8 cellular contexts compared by ENCODE assay signal in the genomic region with DNA sequence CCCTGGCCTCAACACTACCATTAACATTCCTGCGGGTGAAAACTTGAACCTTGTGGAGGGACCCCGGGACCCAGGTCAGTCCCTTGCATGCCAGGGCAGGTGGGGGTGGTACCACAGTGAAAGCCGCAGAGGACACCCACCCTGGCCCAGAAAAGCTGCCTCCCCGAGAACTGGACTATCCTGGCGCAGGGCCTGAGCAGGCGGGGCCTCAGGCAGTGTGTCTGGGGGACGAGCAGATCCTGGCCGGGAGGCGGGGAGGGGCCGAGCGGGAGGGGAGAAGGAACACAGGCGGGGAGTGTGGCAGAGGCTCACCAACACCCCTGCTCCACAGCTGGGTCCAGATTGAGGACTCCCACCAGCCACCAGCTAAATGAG. TPM values are rescaled to one million over a fixed set of nuclear protein-coding genes. Genes with fewer than 3 reads are reported as not detected.
DNase-seq lines count a peak whose midpoint lies in the region; ATAC-seq, FAIRE-seq and TF ChIP-seq lines count a peak whose summit lies in the region.

No MANE protein-coding gene starts in this region.

- peak overlapping the region; percentile 97 to 99 for H3K27ac ChIP-seq in A549
- no peak overlapping the region for H3K27ac ChIP-seq in Karpas-422 (ENCODE audit: low read length)
- H3K27ac ChIP-seq in epithelial cell of prostate = peak overlapping the region; percentile 100
- no peak overlapping the region for H3K27ac ChIP-seq in mesendoderm (ENCODE audit: low read depth, low read length)

- FAIRE-seq in A549 (lab: Jason Lieb, UNC) = no peak

- TF ChIP-seq POLR2A in A549 (IDR thresholded peaks at IDR 0.05; ENCODE audit: low read length) = no peak; the same call in 1 of the 2 replicates

- peak overlapping the region; percentile 67 for H3K4me3 ChIP-seq in A549
- peak overlapping the region; percentile 51 for H3K4me3 ChIP-seq in Karpas-422 (ENCODE audit: low read length)
- no peak overlapping the region for H3K4me3 ChIP-seq in mesendoderm (ENCODE audit: low read length)

- POLR2A ChIA-PET in A549 (lab: Yijun Ruan, JAX) = interaction anchor here (1.3 kb wide), 1 partner anchor 53 kb away, joined by 5 read pairs; the partner anchor contains the start of gene CDCA4

- peaks cover 62% of the 10 kb centered on the region for H3K4me1 ChIP-seq in A549
- H3K4me1 ChIP-seq in Karpas-422 (ENCODE audit: low read length) = peaks cover 25% of the 10 kb centered on the region
- no peaks in the 10 kb centered on the region for H3K4me1 ChIP-seq in mesendoderm (ENCODE audit: control insufficient read depth, low read depth, low read length)

- H4K20me1 ChIP-seq in Karpas-422 (ENCODE audit: insufficient read depth, low read depth, low read length) = no peaks in the 10 kb centered on the region; the same call in 1 of the 2 replicates

- no peaks in the 10 kb centered on the region for H3K9me3 ChIP-seq in A549
- no peaks in the 10 kb centered on the region for H3K9me3 ChIP-seq in Karpas-422 (ENCODE audit: low read length)

- no peak overlapping the region for H4K5ac ChIP-seq in mesendoderm (ENCODE audit: low read length)

- no peak overlapping the region for H3K4ac ChIP-seq in mesendoderm (ENCODE audit: low read depth, low read length)

- no peaks in the 10 kb centered on the region for H3K9me2 ChIP-seq in Karpas-422 (replicated peaks; ENCODE audit: insufficient read depth, low read length)

- no peak overlapping the region for H2BK15ac ChIP-seq in mesendoderm (replicated peaks; ENCODE audit: low read depth)

- peak overlapping the region; percentile 1; the same call in 1 of the 2 replicates for H2AFZ ChIP-seq in Karpas-422 (ENCODE audit: low read length)

- peak overlapping the region; percentile 97 for H3K4me2 ChIP-seq in A549
- peak overlapping the region; percentile 71 for H3K4me2 ChIP-seq in Karpas-422 (ENCODE audit: low read depth, low read length, poor library complexity, severe bottlenecking)
- peak overlapping the region; percentile 72 for H3K4me2 ChIP-seq in mesendoderm (ENCODE audit: low read length)

- no peaks in the 10 kb centered on the region for H3K79me1 ChIP-seq in mesendoderm (ENCODE audit: low read length)

- H3K79me2 ChIP-seq in Karpas-422 (ENCODE audit: low read length) (no peaks in the 10 kb centered on the region), mesendoderm (ENCODE audit: control insufficient read depth, insufficient read depth, low read length) (no peaks in the 10 kb centered on the region)

- no peak overlapping the region for H2BK5ac ChIP-seq in mesendoderm (ENCODE audit: low read length)

- DNase-seq in A549 (ENCODE audit: low read depth in 1 of 2, low spot score in 1 of 2) (peak; percentile 47 to 64), Karpas-422 (no peak), epithelial cell of prostate (ENCODE audit: low read depth, low spot score) (no peak), mesendoderm (peak; percentile 56), DMS114 treated with DMSO at 0.1 percent for 48 hours (lab: John Stamatoyannopoulos, UW; ENCODE audit: unreplicated experiment) (no peak)
- no peak for DNase-seq in activated CD4-positive, alpha-beta T cell treated with anti-CD3 and anti-CD28 coated beads, Interleukin-2, amount 50 U/mL, for 1 hour

- H3K27me3 ChIP-seq in Karpas-422 (ENCODE audit: low read length) (no peaks in the 10 kb centered on the region), mesendoderm (ENCODE audit: insufficient read depth, low read length, poor library complexity) (no peaks in the 10 kb centered on the region)

- TF ChIP-seq EP300 in A549 (IDR thresholded peaks at IDR 0.05) = no peak

- peak overlapping the region; percentile 19 for H3K18ac ChIP-seq in mesendoderm (ENCODE audit: low read length)

- H2AK5ac ChIP-seq in mesendoderm (ENCODE audit: low read length) = no peak overlapping the region

- CTCF ChIA-PET in A549 (lab: Yijun Ruan, JAX) = interaction anchor here (1.1 to 8.7 kb wide), 6 partner anchors 10 to 119 kb away, joined by 3 to 86 read pairs (median 6); no protein-coding TSS in a partner anchor

- H3K36me3 ChIP-seq in Karpas-422 (ENCODE audit: insufficient read depth, low read length) = no peaks in the 10 kb centered on the region
- no peaks in the 10 kb centered on the region for H3K36me3 ChIP-seq in mesendoderm (ENCODE audit: control insufficient read depth, insufficient read depth, low read length)

- ATAC-seq in A549 (peak in 1 of 2 experiments; percentile 33; a peak in 3 of 6 replicates), GM18870 (IDR thresholded peaks at IDR 0.05; ENCODE audit: unreplicated experiment) (no peak), GM19023 (IDR thresholded peaks at IDR 0.05; ENCODE audit: unreplicated experiment) (no peak)

- H3K56ac ChIP-seq in mesendoderm (ENCODE audit: low read length) = peak overlapping the region; percentile 90

- WGBS in A549 (ENCODE audit: missing lambda C conversion rate) = 21% methylated on average over 5 of the region's 12 CpGs
- WGBS in mesendoderm (ENCODE audit: extremely low coverage, insufficient coverage, low lambda C conversion rate) = no CpG with 5 or more reads among the region's 12 CpGs

- no peak for TF ChIP-seq RAD21 in A549 (conservative IDR thresholded peaks at IDR 0.05 in 1 of 2, IDR thresholded peaks at IDR 0.05 in 1 of 2)

- H3K9ac ChIP-seq in Karpas-422 (ENCODE audit: low read length) (peak overlapping the region; percentile 49), mesendoderm (ENCODE audit: low read length) (peak overlapping the region; percentile 43)

- no peak for TF ChIP-seq CTCF in A549 (IDR thresholded peaks at IDR 0.05)

- no peak overlapping the region for H3K23ac ChIP-seq in mesendoderm (ENCODE audit: low read length)

- H2BK120ac ChIP-seq in mesendoderm (ENCODE audit: low read depth, low read length) = no peak overlapping the region

- no peak overlapping the region for H4K8ac ChIP-seq in mesendoderm (ENCODE audit: low read depth, low read length)

TF ChIP-seq in A549, 52 proteins besides CTCF, POLR2A, EP300 and RAD21:
- TF ChIP-seq GATA3 (IDR thresholded peaks at IDR 0.05; ENCODE audit: borderline replicate concordance) (no peak), KDM1A (IDR thresholded peaks at IDR 0.05; ENCODE audit: low read depth) (no peak), CEBPB (IDR thresholded peaks at IDR 0.05) (no peak), PHF8 (IDR thresholded peaks at IDR 0.05; ENCODE audit: borderline replicate concordance, low read depth) (no peak)
- TF ChIP-seq, protein P1, sequence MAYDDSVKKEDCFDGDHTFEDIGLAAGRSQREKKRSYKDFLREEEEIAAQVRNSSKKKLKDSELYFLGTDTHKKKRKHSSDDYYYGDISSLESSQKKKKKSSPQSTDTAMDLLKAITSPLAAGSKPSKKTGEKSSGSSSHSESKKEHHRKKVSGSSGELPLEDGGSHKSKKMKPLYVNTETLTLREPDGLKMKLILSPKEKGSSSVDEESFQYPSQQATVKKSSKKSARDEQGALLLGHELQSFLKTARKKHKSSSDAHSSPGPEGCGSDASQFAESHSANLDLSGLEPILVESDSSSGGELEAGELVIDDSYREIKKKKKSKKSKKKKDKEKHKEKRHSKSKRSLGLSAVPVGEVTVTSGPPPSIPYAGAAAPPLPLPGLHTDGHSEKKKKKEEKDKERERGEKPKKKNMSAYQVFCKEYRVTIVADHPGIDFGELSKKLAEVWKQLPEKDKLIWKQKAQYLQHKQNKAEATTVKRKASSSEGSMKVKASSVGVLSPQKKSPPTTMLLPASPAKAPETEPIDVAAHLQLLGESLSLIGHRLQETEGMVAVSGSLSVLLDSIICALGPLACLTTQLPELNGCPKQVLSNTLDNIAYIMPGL (CRISPR knock-in tag; IDR thresholded peaks at IDR 0.05; ENCODE audit: borderline replicate concordance) = no peak

RNA-seq across cellular contexts. Expression of gene AHNAK2, which starts 10.0 kb away (rescaled TPM):
- 43.7 and 56.7 TPM in 2 replicates for polyA plus RNA-seq in A549 (2011; rRNA removed)
- 9.8 and 11.7 TPM in 2 replicates for polyA plus RNA-seq in A549 (2012; cell fraction: cytosol; rRNA removed)
- polyA plus RNA-seq in A549 (2012; cell fraction: nucleus; rRNA removed) = 65.0 and 74.3 TPM in 2 replicates
- 34.4 to 46.5 TPM (median 43.3 TPM) in 3 replicates for polyA plus RNA-seq in A549 (2017; fragmentation: RNase III; extraction: RNeasy Plus Mini Kit Qiagen cat#74134 plus additional on column Dnase treatment)
- polyA minus RNA-seq in A549 (2011; rRNA and poly(A)+ RNA removed) = 212 and 231 TPM in 2 replicates
- under 0.01 TPM in 1 of 2 replicates, not detected in the other for total RNA-seq in Karpas-422 (2014; rRNA removed; shearing (Covaris generic); ENCODE audit: low replicate concordance)
- polyA plus RNA-seq in mesendoderm (2013, experiment 1 of 2) = 0.17 TPM
- polyA plus RNA-seq in mesendoderm (2013, experiment 2 of 2) = 0.21 TPM

RNA-seq across cellular contexts. Expression of gene CLBA1, which starts 17.4 kb away (rescaled TPM):
- polyA plus RNA-seq in A549 (2011; rRNA removed) (11.3 and 11.5 TPM in 2 replicates), A549 (2017; fragmentation: RNase III; extraction: RNeasy Plus Mini Kit Qiagen cat#74134 plus additional on column Dnase treatment) (10.7 to 12.5 TPM (median 12.0 TPM) in 3 replicates)
- polyA plus RNA-seq in A549 (2012; cell fraction: cytosol; rRNA removed) = 7.7 and 8.6 TPM in 2 replicates
- polyA plus RNA-seq in A549 (2012; cell fraction: nucleus; rRNA removed) = 14.0 and 16.7 TPM in 2 replicates
- polyA minus RNA-seq in A549 (2011; rRNA and poly(A)+ RNA removed) = 8.6 and 9.5 TPM in 2 replicates
- 9.4 and 14.5 TPM in 2 replicates for total RNA-seq in Karpas-422 (2014; rRNA removed; shearing (Covaris generic); ENCODE audit: low replicate concordance)
- 1.2 TPM for polyA plus RNA-seq in mesendoderm (2013, experiment 1 of 2)
- 1.6 TPM for polyA plus RNA-seq in mesendoderm (2013, experiment 2 of 2)

RNA-seq across cellular contexts. Expression of gene PLD4, which starts 43.5 kb away (rescaled TPM):
- polyA plus RNA-seq in A549 (2011; rRNA removed) = 0.01 TPM in 2 replicates
- polyA plus RNA-seq in A549 (2012; cell fraction: cytosol; rRNA removed) = 0.03 TPM in 1 of 2 replicates, not detected in the other
- polyA plus RNA-seq in A549 (2012; cell fraction: nucleus; rRNA removed) = 0.06 and 0.11 TPM in 2 replicates
- 0.01 TPM in 2 of 3 replicates, not detected in the other for polyA plus RNA-seq in A549 (2017; fragmentation: RNase III; extraction: RNeasy Plus Mini Kit Qiagen cat#74134 plus additional on column Dnase treatment)
- 0.17 TPM in 1 of 2 replicates, not detected in the other for polyA minus RNA-seq in A549 (2011; rRNA and poly(A)+ RNA removed)
- total RNA-seq in Karpas-422 (2014; rRNA removed; shearing (Covaris generic); ENCODE audit: low replicate concordance) = 146 and 265 TPM in 2 replicates
- polyA plus RNA-seq in mesendoderm (2013, experiment 1 of 2) = not detected
- not detected for polyA plus RNA-seq in mesendoderm (2013, experiment 2 of 2)

RNA-seq across cellular contexts. Expression of gene CDCA4, which starts 52.7 kb away (rescaled TPM):
- polyA plus RNA-seq in A549 (2011; rRNA removed) = 19.5 and 24.2 TPM in 2 replicates
- polyA plus RNA-seq in A549 (2012; cell fraction: cytosol; rRNA removed) = 42.8 and 52.7 TPM in 2 replicates
- polyA plus RNA-seq in A549 (2012; cell fraction: nucleus; rRNA removed) = 44.8 and 46.3 TPM in 2 replicates
- 25.9 to 28.0 TPM (median 26.9 TPM) in 3 replicates for polyA plus RNA-seq in A549 (2017; fragmentation: RNase III; extraction: RNeasy Plus Mini Kit Qiagen cat#74134 plus additional on column Dnase treatment)
- polyA minus RNA-seq in A549 (2011; rRNA and poly(A)+ RNA removed) = 16.6 and 20.0 TPM in 2 replicates
- total RNA-seq in Karpas-422 (2014; rRNA removed; shearing (Covaris generic); ENCODE audit: low replicate concordance) = 25.2 and 33.5 TPM in 2 replicates
- polyA plus RNA-seq in mesendoderm (2013, experiment 1 of 2) = 41.6 TPM
- polyA plus RNA-seq in mesendoderm (2013, experiment 2 of 2) = 41.5 TPM

Comparison
In these comparisons a context has a peak if more than half of its experiments do, and no peak if none do; other contexts are left out.
1. DNase-seq: peak in A549 (2 of 2) and mesendoderm (single experiment); none in Karpas-422 (single experiment), epithelial cell of prostate (single experiment), DMS114 treated with DMSO at 0.1 percent for 48 hours (single experiment) and activated CD4-positive, alpha-beta T cell treated with anti-CD3 and anti-CD28 coated beads, Interleukin-2, amount 50 U/mL, for 1 hour (single experiment).
2. H3K27ac ChIP-seq: peak in A549 (2 of 2) and epithelial cell of prostate (single experiment); none in Karpas-422 (single experiment) and mesendoderm (single experiment).
3. Peak in every context shown above with its lines, with median percentiles within 50 percentile points of each other: H3K4me2 ChIP-seq.